ENCODE assay signal across 18 cellular contexts in the genomic region with DNA sequence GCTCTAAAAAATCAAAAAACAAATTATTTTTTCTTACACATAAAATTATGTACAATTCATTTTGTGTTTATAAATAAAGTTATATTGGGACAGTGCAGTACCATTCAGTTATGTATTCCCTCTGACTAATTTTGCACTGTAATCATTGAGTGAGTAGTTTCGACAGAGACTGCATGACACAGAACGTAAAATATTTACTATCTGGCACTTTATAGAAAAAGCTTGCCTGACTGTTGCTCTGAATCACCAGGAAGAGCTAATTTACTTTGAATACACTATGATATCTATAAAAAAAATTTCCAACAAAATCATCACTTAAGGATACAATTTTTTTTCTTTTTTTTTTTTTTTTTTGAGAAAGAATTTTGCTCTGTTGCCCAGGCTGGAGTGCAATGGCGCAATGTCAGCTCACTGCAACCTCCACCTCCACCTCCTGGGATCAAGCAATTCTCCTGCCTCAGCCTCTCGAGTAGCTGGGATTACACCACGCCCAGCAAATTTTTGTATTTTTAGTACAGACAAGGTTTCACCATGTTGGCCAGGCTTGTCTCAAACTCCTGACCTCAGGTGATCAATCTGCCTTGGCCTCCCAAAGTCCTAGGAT. TPM values are rescaled to one million over a fixed set of nuclear protein-coding genes. Genes with fewer than 3 reads are reported as not detected.
A peak's percentile ranks its signal among the peaks of the same experiment; 100 is the strongest.
DNase-seq lines count a peak whose midpoint lies in the region; ATAC-seq and TF ChIP-seq lines count a peak whose summit lies in the region.
"Had no signal": no experiment of that assay in that cellular context is flagged by ENCODE, and none has a peak within 500 bp of the region (broad histone marks: within the 10 kb centered on the region; RNA-seq: fewer than 3 reads in every experiment).

No MANE protein-coding gene starts in this region.

- H3K36me3 ChIP-seq in MG63 (no peaks in the 10 kb centered on the region), Karpas-422 (ENCODE audit: insufficient read depth, low read length) (no peaks in the 10 kb centered on the region)
- H3K36me3 ChIP-seq: cardiac muscle cell had no signal

- no peaks in the 10 kb centered on the region for H3K79me2 ChIP-seq in Karpas-422 (ENCODE audit: low read length)

- H3K9me2 ChIP-seq in Karpas-422 (replicated peaks; ENCODE audit: insufficient read depth, low read length) = no peaks in the 10 kb centered on the region

- no peak overlapping the region for H3K4me3 ChIP-seq in MG63
- H3K4me3 ChIP-seq in astrocyte of the spinal cord (ENCODE audit: low read depth, low read length) = no peak overlapping the region
- no peak overlapping the region for H3K4me3 ChIP-seq in Karpas-422 (ENCODE audit: low read length)
- H3K4me3 ChIP-seq: cardiac muscle cell had no signal

- H3K9me3 ChIP-seq in MG63 (0 out of 2 replicates have a peak, but pooled peaks cover 2% of the 10 kb centered on the region), Karpas-422 (ENCODE audit: low read length) (no peaks in the 10 kb centered on the region)

- no peak overlapping the region for H2AFZ ChIP-seq in Karpas-422 (ENCODE audit: low read length)

- in situ Hi-C loops in astrocyte of the spinal cord (cut with HindIII; ENCODE audit: low sequenced_read_pairs) = no loop called here

- no peak overlapping the region for H3K27ac ChIP-seq in Karpas-422 (ENCODE audit: low read length)
- H3K27ac ChIP-seq: cardiac muscle cell had no signal

- TF ChIP-seq CTCF in astrocyte of the spinal cord (IDR thresholded peaks at IDR 0.05; ENCODE audit: low read depth, low read length) = no peak

- H3K9ac ChIP-seq in Karpas-422 (ENCODE audit: low read length) = no peak overlapping the region

- no peak for ATAC-seq in HG03565 (IDR thresholded peaks at IDR 0.05; ENCODE audit: unreplicated experiment)

- H3K4me1 ChIP-seq in Karpas-422 (ENCODE audit: low read length) = peaks cover 25% of the 10 kb centered on the region

- H3K27me3 ChIP-seq in MG63 = no peaks in the 10 kb centered on the region
- no peaks in the 10 kb centered on the region for H3K27me3 ChIP-seq in Karpas-422 (ENCODE audit: low read length)
- H3K27me3 ChIP-seq: cardiac muscle cell had no signal

- H3K4me2 ChIP-seq in Karpas-422 (ENCODE audit: low read depth, low read length, poor library complexity, severe bottlenecking) = no peak overlapping the region

- DNase-seq in AG20443 (ENCODE audit: low spot score) (peak; percentile 78), MG63 (peak; percentile 46), astrocyte of the spinal cord (ENCODE audit: low read depth, low spot score) (peak; percentile 61), kidney tubule cell (ENCODE audit: low spot score) (peak; percentile 89), ecto neural progenitor cell (ENCODE audit: low spot score) (no peak), Karpas-422 (no peak), cerebellar nuclear complex (lab: John Stamatoyannopoulos, UW) (no peak)
- DNase-seq: activated CD4-positive, alpha-beta T cell treated with anti-CD3 and anti-CD28 coated beads, Interleukin-2, amount 50 U/mL, for 48 hours; CD4-positive, CD25-positive, alpha-beta regulatory T cell; GF-D8; KBM-7 had no signal

- H4K20me1 ChIP-seq in Karpas-422 (ENCODE audit: insufficient read depth, low read depth, low read length) = no peaks in the 10 kb centered on the region

RNA-seq across cellular contexts. Expression of a gene that starts 11.0 kb away (rescaled TPM):
- not detected in 2 replicates for total RNA-seq in MG63 (2014; rRNA removed; shearing (Covaris generic); ENCODE audit: low replicate concordance)
- 4.4 and 5.8 TPM in 2 replicates for total RNA-seq in Karpas-422 (2014; rRNA removed; shearing (Covaris generic); ENCODE audit: low replicate concordance)
- total RNA-seq: activated T-helper 2 cell treated with anti-CD3 and anti-CD28 coated beads, Interferon-gamma antibody, Interleukin-2, Interleukin-4, amounts not matched to agents 10 μg/mL and 5 μg/mL and 100 μg/mL, durations not matched to agents 14 hours and 24 hours and 36 hours; cardiac muscle cell; endothelial cell of umbilical vein; mononuclear cell; posterior vena cava; T-helper 1 cell treated with Interleukin-12 subunit alpha and Interleukin-12 subunit beta and Interleukin-4 antibody, amounts not matched to agents 30 ng/mL and 1 ng/mL, for 36 hours had no signal

RNA-seq across cellular contexts. Expression of a gene that starts 26.7 kb away (rescaled TPM):
- 2.3 and 3.5 TPM in 2 replicates for total RNA-seq in MG63 (2014; rRNA removed; shearing (Covaris generic); ENCODE audit: low replicate concordance)
- 8.2 and 12.2 TPM in 2 replicates for total RNA-seq in Karpas-422 (2014; rRNA removed; shearing (Covaris generic); ENCODE audit: low replicate concordance)

Comparison
In these comparisons a context has a peak if more than half of its experiments do, and no peak if none do; other contexts are left out.
1. DNase-seq: peak in AG20443 (single experiment), MG63 (single experiment), astrocyte of the spinal cord (single experiment) and kidney tubule cell (single experiment); none in ecto neural progenitor cell (single experiment), Karpas-422 (single experiment) and cerebellar nuclear complex (0 of 2).